In the genomic region with DNA sequence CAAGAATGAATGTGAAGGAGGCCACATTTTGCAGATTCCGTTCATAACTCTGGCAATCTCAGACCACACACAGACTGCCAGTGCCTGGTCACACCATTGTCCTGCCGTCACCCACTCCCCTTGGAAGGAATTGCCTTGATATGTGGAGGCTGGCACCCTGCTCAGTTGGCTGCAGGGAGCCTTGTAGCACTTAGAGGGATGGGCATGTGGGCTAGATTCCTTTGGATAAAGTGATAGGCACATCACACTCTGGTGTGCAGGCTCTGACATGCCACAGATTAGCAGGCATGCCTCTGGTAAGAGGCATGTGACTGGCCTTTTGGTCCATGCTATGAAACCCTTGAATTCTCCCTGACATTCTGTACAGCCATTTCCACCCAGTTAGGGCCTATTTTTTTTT, we compare ENCODE assay signal across 32 cellular contexts.
DNase-seq lines count a peak whose midpoint lies in the region; ATAC-seq and TF ChIP-seq lines count a peak whose summit lies in the region.
"Had no signal": no experiment of that assay in that cellular context is flagged by ENCODE, and none has a peak within 500 bp of the region (broad histone marks: within the 10 kb centered on the region; RNA-seq: fewer than 3 reads in every experiment).

No MANE protein-coding gene starts in this region.

- intact Hi-C loops in left cardiac atrium (cut with DNase I): no loop called here
- intact Hi-C loops in PC-9 (cut with micrococcal nuclease; ENCODE audit: unreplicated experiment): no loop called here

- H3K14ac ChIP-seq in trophoblast cell (ENCODE audit: low read length): no peak overlapping the region

- no peaks in the 10 kb centered on the region for H3K36me3 ChIP-seq in trophoblast cell (ENCODE audit: control insufficient read depth in 1 of 2, insufficient read depth in 2 of 2, low read length in 2 of 2)
- no peaks in the 10 kb centered on the region for H3K36me3 ChIP-seq in PC-9 (ENCODE audit: low read depth)
- H3K36me3 ChIP-seq: colonic mucosa had no signal

- whole genome bisulfite sequencing in trophoblast cell (ENCODE audit: extremely low coverage, insufficient coverage, insufficient read length): no CpG with 5 or more reads among the region's 2 CpGs

- H3K27me3 ChIP-seq in trophoblast cell (ENCODE audit: insufficient read depth, low read length) (no peaks in the 10 kb centered on the region), PC-9 (ENCODE audit: insufficient read depth, low read depth) (no peaks in the 10 kb centered on the region)
- H3K27me3 ChIP-seq: colonic mucosa, testis had no signal

- H3K79me1 ChIP-seq in trophoblast cell (ENCODE audit: low read length): peaks cover 4% of the 10 kb centered on the region

- CTCF ChIA-PET in PC-9 (lab: Charles Lee): no interaction called here

- H2BK5ac ChIP-seq in trophoblast cell (ENCODE audit: low read depth, low read length, poor library complexity): no peak overlapping the region

- H3K27ac ChIP-seq in trophoblast cell (ENCODE audit: low read depth, low read length) (no peak overlapping the region), PC-9 (no peak overlapping the region)
- H3K27ac ChIP-seq: colonic mucosa, testis had no signal

- H2BK12ac ChIP-seq in trophoblast cell (ENCODE audit: low read length): no peak overlapping the region

- ATAC-seq in left cardiac atrium (peak; percentile 80 to 97), HG02970 (IDR thresholded peaks at IDR 0.05; ENCODE audit: low FRiP score, unreplicated experiment) (no peak)
- ATAC-seq: activated CD8-positive, alpha-beta T cell treated with anti-CD3 and anti-CD28 coated beads for 36 hours; mucosa of descending colon; PC-3; stimulated activated naive CD8-positive, alpha-beta T cell treated with anti-CD3 and anti-CD28 coated beads, Interleukin-15, Interleukin-2, amounts not matched to agents 100 U/mL and 50 U/mL, for 24 hours had no signal

- H3K9me3 ChIP-seq in trophoblast cell (ENCODE audit: insufficient read depth, low read depth, low read length) (no peaks in the 10 kb centered on the region), PC-9 (ENCODE audit: insufficient read depth, low read depth) (no peaks in the 10 kb centered on the region)
- H3K9me3 ChIP-seq: colonic mucosa, mucosa of descending colon, testis had no signal

- H4K91ac ChIP-seq in trophoblast cell (ENCODE audit: low read depth, low read length): no peak overlapping the region

- H3F3A ChIP-seq in PC-9 (ENCODE audit: insufficient read depth, low read depth): no peaks in the 10 kb centered on the region

- no peak overlapping the region for H2BK120ac ChIP-seq in trophoblast cell (ENCODE audit: insufficient read depth, low read length, poor library complexity)

- no peak for TF ChIP-seq CTCF in PC-9 (conservative IDR thresholded peaks at IDR 0.05)

- no peak overlapping the region for H3K23ac ChIP-seq in trophoblast cell (ENCODE audit: low read length)

- H2AK5ac ChIP-seq in trophoblast cell (ENCODE audit: low read length): no peak overlapping the region

- H4K12ac ChIP-seq in trophoblast cell (ENCODE audit: low read depth, low read length): no peak overlapping the region

- H2AFZ ChIP-seq in trophoblast cell (ENCODE audit: insufficient read depth, low read length, poor library complexity) (no peak overlapping the region), PC-9 (no peak overlapping the region)

- H3K9me2 ChIP-seq in PC-9 (ENCODE audit: insufficient read depth): no peaks in the 10 kb centered on the region

- H3K4ac ChIP-seq in trophoblast cell (ENCODE audit: low read depth, low read length): no peak overlapping the region

- H3K4me1 ChIP-seq in trophoblast cell (ENCODE audit: control insufficient read depth in 1 of 2, insufficient read depth in 2 of 2, low read length in 2 of 2) (peaks cover 9 to 21% of the 10 kb centered on the region in 2 experiments), PC-9 (replicated peaks; ENCODE audit: insufficient read depth) (peaks cover 9% of the 10 kb centered on the region; the same call in 1 of the 2 replicates)
- H3K4me1 ChIP-seq: testis had no signal

- DNase-seq in ELF-1 (ENCODE audit: low read depth, low spot score): peak; percentile 5
- peak; percentile 51 for DNase-seq in astrocyte of the hippocampus (ENCODE audit: low read depth, low spot score)
- DNase-seq in left cardiac atrium: peak; percentile 22
- peak; percentile 55 to 69 for DNase-seq in trophoblast cell
- no peak for DNase-seq in NCI-H2107 treated with DMSO at 0.1 percent for 48 hours (lab: John Stamatoyannopoulos, UW; ENCODE audit: unreplicated experiment)
- no peak for DNase-seq in PC-9
- DNase-seq: ACHN; activated CD8-positive, alpha-beta T cell treated with anti-CD3 and anti-CD28 coated beads for 36 hours; activated naive CD4-positive, alpha-beta T cell treated with anti-CD3 and anti-CD28 coated beads, Interleukin-2, amount 10 ng/mL, durations not matched to agents 7 days and 5 days; amniotic stem cell; CD4-positive, alpha-beta memory T cell; colonic mucosa; effector CD8-positive, alpha-beta T cell; erythroblast; H9; head of caudate nucleus; Kasumi-1; kidney glomerular epithelial cell; mucosa of descending colon; NCI-H1417 treated with DMSO at 0.1 percent for 48 hours; NCI-H2081; NCI-H2227 treated with DMSO at 0.1 percent for 48 hours; NCI-H526 treated with DMSO at 0.1 percent for 48 hours; PC-3; SIG-M5; small intestine; stimulated activated CD4-positive, alpha-beta T cell treated with anti-CD3 and anti-CD28 coated beads, Interleukin-1b, Interleukin-23, amount 100 ng/mL, for 48 hours; stimulated activated naive CD8-positive, alpha-beta T cell treated with anti-CD3 and anti-CD28 coated beads, Interleukin-15, Interleukin-2, amounts not matched to agents 100 U/mL and 50 U/mL, for 24 hours; T-helper 9 cell; testis had no signal

- H3K79me2 ChIP-seq in trophoblast cell (ENCODE audit: control insufficient read depth, insufficient read depth, low read length, poor library complexity): peaks cover 1% of the 10 kb centered on the region
- no peaks in the 10 kb centered on the region for H3K79me2 ChIP-seq in PC-9 (ENCODE audit: low read depth)

- POLR2A ChIA-PET in PC-9 (lab: Charles Lee; ENCODE audit: unreplicated experiment): no interaction called here

- no peaks in the 10 kb centered on the region for H4K20me1 ChIP-seq in PC-9 (ENCODE audit: insufficient read depth)

- no TSS peak for BruUV-seq in PC-9 (replicated peaks; lab: Mats Ljungman, UMichigan)

- H4K8ac ChIP-seq in trophoblast cell (ENCODE audit: low read depth, low read length): no peak overlapping the region

- H3K18ac ChIP-seq in trophoblast cell (ENCODE audit: low read length): no peak overlapping the region

- H3K4me2 ChIP-seq in trophoblast cell (ENCODE audit: low read length) (no peak overlapping the region), PC-9 (no peak overlapping the region)

- H3K4me3 ChIP-seq in trophoblast cell (ENCODE audit: low read depth, low read length): no peak overlapping the region
- H3K4me3 ChIP-seq in PC-9: no peak overlapping the region
- H3K4me3 ChIP-seq: colonic mucosa, lung, mucosa of descending colon, testis had no signal

- H3K9ac ChIP-seq in trophoblast cell (ENCODE audit: low read length): no peak overlapping the region

Comparison
In these comparisons a context has a peak if more than half of its experiments do, and no peak if none do; other contexts are left out.
1. DNase-seq: peak in ELF-1 (single experiment), astrocyte of the hippocampus (single experiment), left cardiac atrium (single experiment) and trophoblast cell (2 of 2); none in NCI-H2107 treated with DMSO at 0.1 percent for 48 hours (single experiment) and PC-9 (0 of 2).